Comparison of ENCODE assay signal across 20 cellular contexts in the genomic region with DNA sequence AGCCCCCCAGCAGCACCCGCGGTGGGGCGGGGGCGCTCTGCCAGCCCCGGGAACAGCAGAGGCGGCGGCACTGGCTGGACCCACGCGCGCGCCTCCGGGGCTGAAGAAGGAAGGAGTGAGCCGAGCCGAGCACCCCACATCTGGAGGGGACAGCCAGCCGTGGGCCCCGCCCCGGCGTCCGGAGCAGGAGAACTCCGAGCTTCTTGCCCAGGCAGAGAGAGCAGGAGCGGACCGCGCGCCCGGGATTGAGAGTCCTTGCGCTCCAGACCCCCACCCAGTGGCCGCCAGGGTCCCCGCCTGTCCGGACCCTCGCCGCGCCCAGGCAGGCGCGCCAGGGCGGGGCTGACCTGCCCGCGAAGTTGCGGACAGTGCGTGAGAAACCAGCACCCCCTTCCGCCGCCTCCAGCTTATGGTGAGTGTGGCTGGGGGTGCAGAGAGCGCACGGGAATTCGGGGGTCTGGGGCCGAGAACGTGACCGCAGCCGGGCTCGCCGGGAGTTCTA.
DNase-seq lines count a peak whose midpoint lies in the region; ATAC-seq and TF ChIP-seq lines count a peak whose summit lies in the region.
"Had no signal": no experiment of that assay in that cellular context is flagged by ENCODE, and none has a peak within 500 bp of the region (broad histone marks: within the 10 kb centered on the region; RNA-seq: fewer than 3 reads in every experiment).

No MANE protein-coding gene starts in this region.

- H3K9ac ChIP-seq in MM.1S (ENCODE audit: low read length) = no peak overlapping the region

- H2AFZ ChIP-seq in MM.1S (ENCODE audit: low read length) = no peak overlapping the region

- no peak for TF ChIP-seq POLR2A in body of pancreas (IDR thresholded peaks at IDR 0.05)

- H4K20me1 ChIP-seq in MM.1S (ENCODE audit: insufficient read depth, low read length) = no peaks in the 10 kb centered on the region

- no peaks in the 10 kb centered on the region for H3K9me3 ChIP-seq in cardiac muscle cell (ENCODE audit: low read depth)
- H3K9me3 ChIP-seq in MM.1S (replicated peaks; ENCODE audit: insufficient read depth, low read length) = no peaks in the 10 kb centered on the region
- H3K9me3 ChIP-seq in body of pancreas = no peaks in the 10 kb centered on the region
- H3K9me3 ChIP-seq: gastroesophageal sphincter, neutrophil, uterus had no signal

- H3K27ac ChIP-seq in cardiac muscle cell (no peak overlapping the region), dorsolateral prefrontal cortex (peak overlapping the region in 54 of 59 donors; percentile 18 to 89 (median 76)), urinary bladder (ENCODE audit: low read depth) (no peak overlapping the region), MM.1S (ENCODE audit: low read length) (no peak overlapping the region), body of pancreas (no peak overlapping the region)
- H3K27ac ChIP-seq: gastroesophageal sphincter, neutrophil, uterus had no signal

- no peaks in the 10 kb centered on the region for H3K9me2 ChIP-seq in MM.1S (replicated peaks; ENCODE audit: insufficient read depth, low read length)

- 2% methylated on average over 50 of the region's 50 CpGs for WGBS in urinary bladder
- 0 to 2% methylated on average over 5 to 50 of the region's 50 CpGs for WGBS in body of pancreas, 2 donors

- intact Hi-C loops in cardiac septum (cut with DNase I) = loop anchor here (10.0 kb wide), 1 partner anchor 65 kb away; no protein-coding TSS in a partner anchor
- intact Hi-C loops in dorsolateral prefrontal cortex (cut with DNase I) = loop anchor here in 1 of 2 donors (5.0 kb wide), 1 partner anchor 553 kb away; no protein-coding TSS in a partner anchor
- intact Hi-C loops in left colon (cut with DNase I, micrococcal nuclease) = no loop called here
- intact Hi-C loops in body of pancreas (cut with DNase I) = no loop called here

- H3K4me1 ChIP-seq in cardiac muscle cell (ENCODE audit: low read depth) = no peaks in the 10 kb centered on the region
- H3K4me1 ChIP-seq in urinary bladder (ENCODE audit: insufficient read depth) = no peaks in the 10 kb centered on the region
- H3K4me1 ChIP-seq in MM.1S (ENCODE audit: low read length) = no peaks in the 10 kb centered on the region
- H3K4me1 ChIP-seq in body of pancreas = no peaks in the 10 kb centered on the region
- H3K4me1 ChIP-seq: uterus had no signal

- no peak overlapping the region for H3K4me2 ChIP-seq in MM.1S (ENCODE audit: low read depth, low read length)

- H3K27me3 ChIP-seq in cardiac muscle cell = peaks cover 77% of the 10 kb centered on the region
- peaks cover 0 to 48% (median 24%) of the 10 kb centered on the region in 45 donors for H3K27me3 ChIP-seq in dorsolateral prefrontal cortex
- no peaks in the 10 kb centered on the region for H3K27me3 ChIP-seq in MM.1S (replicated peaks; ENCODE audit: insufficient read depth, low read length)
- H3K27me3 ChIP-seq in body of pancreas = peaks cover 0 to 11% of the 10 kb centered on the region in 2 donors
- H3K27me3 ChIP-seq: uterus had no signal

- ATAC-seq in left colon = peak; percentile 24
- no peak for ATAC-seq in body of pancreas
- ATAC-seq: gastroesophageal sphincter; right cardiac atrium; stimulated activated naive CD8-positive, alpha-beta T cell treated with anti-CD3 and anti-CD28 coated beads, Interleukin-15, Interleukin-2, amounts not matched to agents 100 U/mL and 50 U/mL, for 24 hours had no signal

- H3K4me3 ChIP-seq in cardiac muscle cell = peak overlapping the region; percentile 30
- peak overlapping the region; percentile 22 to 76 (median 59) for H3K4me3 ChIP-seq in dorsolateral prefrontal cortex
- peak overlapping the region; percentile 28 for H3K4me3 ChIP-seq in urinary bladder (ENCODE audit: low read depth, low read length)
- H3K4me3 ChIP-seq in MM.1S (ENCODE audit: low read length) = no peak overlapping the region
- no peak overlapping the region for H3K4me3 ChIP-seq in body of pancreas
- H3K4me3 ChIP-seq: gastroesophageal sphincter, uterus had no signal

- H3K36me3 ChIP-seq in cardiac muscle cell (no peaks in the 10 kb centered on the region), urinary bladder (ENCODE audit: insufficient read depth) (no peaks in the 10 kb centered on the region), MM.1S (replicated peaks; ENCODE audit: insufficient read depth, low read length) (no peaks in the 10 kb centered on the region), body of pancreas (replicated peaks in 1 of 2; ENCODE audit: insufficient read depth in 1 of 2, low read depth in 2 of 2) (no peaks in the 10 kb centered on the region)
- H3K36me3 ChIP-seq: gastroesophageal sphincter, neutrophil, uterus had no signal

- H3F3A ChIP-seq in MM.1S (ENCODE audit: insufficient read depth, low read length) = no peaks in the 10 kb centered on the region

- no peak for TF ChIP-seq CTCF in cardiac muscle cell (IDR thresholded peaks at IDR 0.05; ENCODE audit: low read depth, low read length)
- TF ChIP-seq CTCF in dorsolateral prefrontal cortex (IDR thresholded peaks at IDR 0.05 in 54 of 56, conservative IDR thresholded peaks at IDR 0.05 in 2 of 56; ENCODE audit: low read depth in 1 of 56, partially characterized antibody in 56 of 56) = no peak
- no peak for TF ChIP-seq CTCF in MM.1S (IDR thresholded peaks at IDR 0.05; ENCODE audit: low read length)
- no peak for TF ChIP-seq CTCF in body of pancreas (IDR thresholded peaks at IDR 0.05)

- H3K79me2 ChIP-seq in MM.1S (ENCODE audit: low read length) = no peaks in the 10 kb centered on the region

- DNase-seq in cardiac muscle cell (ENCODE audit: low read depth in 1 of 2, low spot score in 1 of 2) (peak in 1 of 2 donors; percentile 20), cardiac septum (ENCODE audit: low spot score) (no peak), dorsolateral prefrontal cortex (peak in 3 of 10 donors; percentile 32 to 54 (median 38)), left colon (no peak), MM.1S (no peak), body of pancreas (no peak), NCI-H510A (lab: John Stamatoyannopoulos, UW) (no peak)
- DNase-seq: activated CD4-positive, CD25-positive, alpha-beta regulatory T cell treated with anti-CD3 and anti-CD28 coated beads, Interleukin-2, amount 50 U/mL, for 72 hours; activated effector memory CD4-positive, alpha-beta T cell treated with anti-CD3 and anti-CD28 coated beads, Interleukin-2, amount 50 U/mL, for 16 hours; CD4-positive, alpha-beta T cell; mesenchymal stem cell; NCI-H146; NCI-H226; SHP77; stimulated activated naive CD8-positive, alpha-beta T cell treated with anti-CD3 and anti-CD28 coated beads, Interleukin-15, Interleukin-2, amounts not matched to agents 100 U/mL and 50 U/mL, for 24 hours; uterus had no signal

Comparison
In these comparisons a context has a peak if more than half of its experiments do, and no peak if none do; other contexts are left out.
1. H3K27ac ChIP-seq: peak in dorsolateral prefrontal cortex (54 of 59); none in cardiac muscle cell (single experiment), urinary bladder (single experiment), MM.1S (single experiment) and body of pancreas (0 of 4).
2. H3K4me3 ChIP-seq: peak in cardiac muscle cell (single experiment), dorsolateral prefrontal cortex (59 of 59) and urinary bladder (single experiment); none in MM.1S (single experiment) and body of pancreas (0 of 2).